17 cellular contexts compared by ENCODE assay signal in genomic region chr18:13603304-13604019, GRCh38.
"Had no signal": no experiment of that assay in that cellular context is flagged by ENCODE, and none has a peak within 500 bp of the region (broad histone marks: within the 10 kb centered on the region; RNA-seq: fewer than 3 reads in every experiment).

No MANE protein-coding gene starts in this region.

- H3K4me1 ChIP-seq: psoas muscle, SJSA1 had no signal

- H3K9me3 ChIP-seq: psoas muscle, SJSA1 had no signal

- H3K27ac Mint-ChIP-seq: activated naive CD8-positive, alpha-beta T cell treated with anti-CD3 and anti-CD28 coated beads, Interleukin-2, amount 10 ng/mL, durations not matched to agents 7 days and 5 days; nephron; stimulated activated effector memory CD8-positive, alpha-beta T cell treated with anti-CD3 and anti-CD28 coated beads, Interleukin-12 subunit alpha, Interleukin-12 subunit beta, amount 100 ng/mL, for 72 hours had no signal

- DNase-seq: activated gamma-delta T cell treated with Interleukin-2 at 50 U/mL for 16 hours; activated naive CD8-positive, alpha-beta T cell treated with anti-CD3 and anti-CD28 coated beads, Interleukin-2, amount 10 ng/mL, durations not matched to agents 7 days and 5 days; activated T-cell treated with anti-CD3 and anti-CD28 coated beads, Interleukin-2, amount 50 U/mL, for 48 hours; brain microvascular endothelial cell; foreskin fibroblast; hypothalamus; kidney; psoas muscle; sigmoid colon; stimulated activated CD4-positive, alpha-beta T cell treated with anti-CD3 and anti-CD28 coated beads, Interleukin-1b, Interleukin-23, amount 100 ng/mL, for 48 hours; T-helper 9 cell had no signal

- H3K4me1 Mint-ChIP-seq: nephron had no signal

- H3K27me3 Mint-ChIP-seq: activated naive CD8-positive, alpha-beta T cell treated with anti-CD3 and anti-CD28 coated beads, Interleukin-2, amount 10 ng/mL, durations not matched to agents 7 days and 5 days; central memory CD8-positive, alpha-beta T cell had no signal

- H3K4me3 ChIP-seq: coronary artery, psoas muscle, sigmoid colon, SJSA1 had no signal

- H3K27ac ChIP-seq: brain microvascular endothelial cell, coronary artery, psoas muscle, sigmoid colon, SJSA1 had no signal

- H3K36me3 ChIP-seq: brain microvascular endothelial cell, sigmoid colon, SJSA1 had no signal

- FAIRE-seq: endothelial cell of umbilical vein, kidney had no signal

- H3K36me3 Mint-ChIP-seq: stimulated activated effector memory CD8-positive, alpha-beta T cell treated with anti-CD3 and anti-CD28 coated beads, Interleukin-12 subunit alpha, Interleukin-12 subunit beta, amount 100 ng/mL, for 72 hours had no signal

- ATAC-seq: psoas muscle; stimulated activated effector memory CD8-positive, alpha-beta T cell treated with anti-CD3 and anti-CD28 coated beads, Interleukin-12 subunit alpha, Interleukin-12 subunit beta, amount 100 ng/mL, for 72 hours had no signal

- H3K27me3 ChIP-seq: brain microvascular endothelial cell, sigmoid colon, SJSA1 had no signal

- H3K4me3 Mint-ChIP-seq: activated naive CD8-positive, alpha-beta T cell treated with anti-CD3 and anti-CD28 coated beads, Interleukin-2, amount 10 ng/mL, durations not matched to agents 7 days and 5 days; central memory CD8-positive, alpha-beta T cell; nephron; stimulated activated effector memory CD8-positive, alpha-beta T cell treated with anti-CD3 and anti-CD28 coated beads, Interleukin-12 subunit alpha, Interleukin-12 subunit beta, amount 100 ng/mL, for 72 hours had no signal

- H3K9me3 Mint-ChIP-seq: central memory CD8-positive, alpha-beta T cell; stimulated activated effector memory CD8-positive, alpha-beta T cell treated with anti-CD3 and anti-CD28 coated beads, Interleukin-12 subunit alpha, Interleukin-12 subunit beta, amount 100 ng/mL, for 72 hours had no signal
